ENCODE assay signal across 1 cellular context in the genomic region with DNA sequence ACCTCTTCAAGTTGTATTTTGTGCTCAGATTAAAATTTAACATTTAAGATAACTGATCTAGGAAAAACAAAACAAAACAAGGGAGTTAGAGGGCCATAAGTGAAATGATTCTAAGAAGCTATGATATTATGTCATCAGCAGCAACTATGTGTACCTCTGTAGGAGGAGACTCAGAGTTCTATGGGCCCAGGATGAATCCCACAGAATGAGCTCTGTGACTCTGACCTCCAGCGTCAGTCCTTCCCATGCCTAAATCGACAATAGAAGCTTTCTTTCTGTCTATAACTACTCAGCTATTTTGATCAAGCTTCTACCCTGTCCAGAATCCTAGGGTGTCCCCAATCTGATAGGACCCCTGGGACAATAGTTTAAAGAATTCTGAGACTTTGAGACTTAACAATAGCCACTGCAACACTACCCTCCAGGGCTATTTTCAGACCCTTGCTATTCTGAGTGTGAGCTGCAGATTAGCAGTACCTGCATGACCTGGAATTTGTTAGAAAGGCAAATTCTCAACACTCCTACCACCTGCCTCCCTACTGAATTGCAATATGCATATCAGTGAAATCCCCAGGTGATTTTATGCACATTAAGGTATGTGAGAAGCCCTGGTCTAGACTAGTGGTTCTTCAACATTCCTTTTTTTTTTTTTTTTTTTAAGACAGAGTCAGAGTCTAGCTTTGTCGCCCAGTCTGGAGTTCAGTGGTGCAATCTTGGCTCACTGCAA.
A peak's percentile ranks its signal among the peaks of the same experiment; 100 is the strongest.
TF ChIP-seq lines count a peak whose summit lies in the region.

No MANE protein-coding gene starts in this region.

TF ChIP-seq in WTC11, 78 proteins besides CTCF, POLR2A, EP300 and RAD21 (continued from another document):
- TF ChIP-seq, protein P1, sequence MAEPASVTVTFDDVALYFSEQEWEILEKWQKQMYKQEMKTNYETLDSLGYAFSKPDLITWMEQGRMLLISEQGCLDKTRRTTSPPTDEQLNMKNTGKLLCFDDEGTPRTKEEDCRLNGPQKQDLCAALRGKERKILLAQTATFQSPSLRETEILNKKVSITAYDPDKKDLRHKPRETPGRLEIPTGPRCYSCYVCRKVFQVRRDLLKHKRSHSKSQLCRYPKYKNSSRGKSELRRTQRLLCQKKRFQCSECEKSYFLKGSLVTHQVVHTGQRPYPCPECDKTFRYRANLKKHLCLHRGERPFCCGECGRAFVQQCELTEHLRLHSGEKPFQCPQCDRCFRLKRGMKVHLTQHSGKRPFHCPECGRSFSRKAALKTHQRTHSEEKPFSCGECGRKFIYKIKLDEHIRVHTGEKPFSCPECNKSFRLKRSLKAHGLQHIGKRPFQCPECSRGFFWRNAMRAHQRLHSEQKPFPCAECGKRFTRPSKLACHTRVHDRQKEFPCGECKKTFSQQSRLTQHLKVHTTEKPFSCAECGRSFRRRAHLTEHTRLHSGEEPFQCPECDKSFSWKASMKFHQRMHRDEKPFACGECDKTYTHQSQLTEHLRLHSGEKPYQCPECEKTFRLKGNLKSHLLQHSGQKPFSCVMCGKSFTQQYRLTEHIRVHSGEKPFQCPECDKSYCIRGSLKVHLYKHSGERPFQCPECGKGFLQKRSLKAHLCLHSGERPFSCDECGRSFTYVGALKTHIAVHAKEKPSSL (CRISPR knock-in tag; conservative IDR thresholded peaks at IDR 0.05) = no peak
- TF ChIP-seq, protein P2, sequence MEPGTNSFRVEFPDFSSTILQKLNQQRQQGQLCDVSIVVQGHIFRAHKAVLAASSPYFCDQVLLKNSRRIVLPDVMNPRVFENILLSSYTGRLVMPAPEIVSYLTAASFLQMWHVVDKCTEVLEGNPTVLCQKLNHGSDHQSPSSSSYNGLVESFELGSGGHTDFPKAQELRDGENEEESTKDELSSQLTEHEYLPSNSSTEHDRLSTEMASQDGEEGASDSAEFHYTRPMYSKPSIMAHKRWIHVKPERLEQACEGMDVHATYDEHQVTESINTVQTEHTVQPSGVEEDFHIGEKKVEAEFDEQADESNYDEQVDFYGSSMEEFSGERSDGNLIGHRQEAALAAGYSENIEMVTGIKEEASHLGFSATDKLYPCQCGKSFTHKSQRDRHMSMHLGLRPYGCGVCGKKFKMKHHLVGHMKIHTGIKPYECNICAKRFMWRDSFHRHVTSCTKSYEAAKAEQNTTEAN (CRISPR knock-in tag; IDR thresholded peaks at IDR 0.05) = peak; percentile 63; the same call in 1 of the 2 replicates
- TF ChIP-seq, protein P3, sequence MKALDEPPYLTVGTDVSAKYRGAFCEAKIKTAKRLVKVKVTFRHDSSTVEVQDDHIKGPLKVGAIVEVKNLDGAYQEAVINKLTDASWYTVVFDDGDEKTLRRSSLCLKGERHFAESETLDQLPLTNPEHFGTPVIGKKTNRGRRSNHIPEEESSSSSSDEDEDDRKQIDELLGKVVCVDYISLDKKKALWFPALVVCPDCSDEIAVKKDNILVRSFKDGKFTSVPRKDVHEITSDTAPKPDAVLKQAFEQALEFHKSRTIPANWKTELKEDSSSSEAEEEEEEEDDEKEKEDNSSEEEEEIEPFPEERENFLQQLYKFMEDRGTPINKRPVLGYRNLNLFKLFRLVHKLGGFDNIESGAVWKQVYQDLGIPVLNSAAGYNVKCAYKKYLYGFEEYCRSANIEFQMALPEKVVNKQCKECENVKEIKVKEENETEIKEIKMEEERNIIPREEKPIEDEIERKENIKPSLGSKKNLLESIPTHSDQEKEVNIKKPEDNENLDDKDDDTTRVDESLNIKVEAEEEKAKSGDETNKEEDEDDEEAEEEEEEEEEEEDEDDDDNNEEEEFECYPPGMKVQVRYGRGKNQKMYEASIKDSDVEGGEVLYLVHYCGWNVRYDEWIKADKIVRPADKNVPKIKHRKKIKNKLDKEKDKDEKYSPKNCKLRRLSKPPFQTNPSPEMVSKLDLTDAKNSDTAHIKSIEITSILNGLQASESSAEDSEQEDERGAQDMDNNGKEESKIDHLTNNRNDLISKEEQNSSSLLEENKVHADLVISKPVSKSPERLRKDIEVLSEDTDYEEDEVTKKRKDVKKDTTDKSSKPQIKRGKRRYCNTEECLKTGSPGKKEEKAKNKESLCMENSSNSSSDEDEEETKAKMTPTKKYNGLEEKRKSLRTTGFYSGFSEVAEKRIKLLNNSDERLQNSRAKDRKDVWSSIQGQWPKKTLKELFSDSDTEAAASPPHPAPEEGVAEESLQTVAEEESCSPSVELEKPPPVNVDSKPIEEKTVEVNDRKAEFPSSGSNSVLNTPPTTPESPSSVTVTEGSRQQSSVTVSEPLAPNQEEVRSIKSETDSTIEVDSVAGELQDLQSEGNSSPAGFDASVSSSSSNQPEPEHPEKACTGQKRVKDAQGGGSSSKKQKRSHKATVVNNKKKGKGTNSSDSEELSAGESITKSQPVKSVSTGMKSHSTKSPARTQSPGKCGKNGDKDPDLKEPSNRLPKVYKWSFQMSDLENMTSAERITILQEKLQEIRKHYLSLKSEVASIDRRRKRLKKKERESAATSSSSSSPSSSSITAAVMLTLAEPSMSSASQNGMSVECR (CRISPR knock-in tag; IDR thresholded peaks at IDR 0.05; ENCODE audit: borderline replicate concordance) = no peak
- TF ChIP-seq TP53 (CRISPR knock-in tag; IDR thresholded peaks at IDR 0.05) (no peak), ZNF671 (CRISPR knock-in tag; IDR thresholded peaks at IDR 0.05) (no peak), FOXK1 (CRISPR knock-in tag; IDR thresholded peaks at IDR 0.05) (peak; percentile 55), ZNF232 (CRISPR knock-in tag; IDR thresholded peaks at IDR 0.05) (0 out of 2 replicates have a peak, but pooled peaks have one; percentile 33), ZNF416 (CRISPR knock-in tag; IDR thresholded peaks at IDR 0.05) (no peak), TEAD1 (CRISPR knock-in tag; IDR thresholded peaks at IDR 0.05) (peak; percentile 79; the same call in 1 of the 2 replicates), SMAD3 (CRISPR knock-in tag; IDR thresholded peaks at IDR 0.05; ENCODE audit: borderline replicate concordance) (no peak), CREM (CRISPR knock-in tag; IDR thresholded peaks at IDR 0.05) (peak; percentile 34; the same call in 1 of the 2 replicates), ETV6 (CRISPR knock-in tag; IDR thresholded peaks at IDR 0.05) (peak; percentile 55; the same call in 1 of the 2 replicates)
- TF ChIP-seq, protein P4, sequence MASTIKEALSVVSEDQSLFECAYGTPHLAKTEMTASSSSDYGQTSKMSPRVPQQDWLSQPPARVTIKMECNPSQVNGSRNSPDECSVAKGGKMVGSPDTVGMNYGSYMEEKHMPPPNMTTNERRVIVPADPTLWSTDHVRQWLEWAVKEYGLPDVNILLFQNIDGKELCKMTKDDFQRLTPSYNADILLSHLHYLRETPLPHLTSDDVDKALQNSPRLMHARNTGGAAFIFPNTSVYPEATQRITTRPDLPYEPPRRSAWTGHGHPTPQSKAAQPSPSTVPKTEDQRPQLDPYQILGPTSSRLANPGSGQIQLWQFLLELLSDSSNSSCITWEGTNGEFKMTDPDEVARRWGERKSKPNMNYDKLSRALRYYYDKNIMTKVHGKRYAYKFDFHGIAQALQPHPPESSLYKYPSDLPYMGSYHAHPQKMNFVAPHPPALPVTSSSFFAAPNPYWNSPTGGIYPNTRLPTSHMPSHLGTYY (CRISPR knock-in tag; IDR thresholded peaks at IDR 0.05) = no peak
- TF ChIP-seq, protein P5, sequence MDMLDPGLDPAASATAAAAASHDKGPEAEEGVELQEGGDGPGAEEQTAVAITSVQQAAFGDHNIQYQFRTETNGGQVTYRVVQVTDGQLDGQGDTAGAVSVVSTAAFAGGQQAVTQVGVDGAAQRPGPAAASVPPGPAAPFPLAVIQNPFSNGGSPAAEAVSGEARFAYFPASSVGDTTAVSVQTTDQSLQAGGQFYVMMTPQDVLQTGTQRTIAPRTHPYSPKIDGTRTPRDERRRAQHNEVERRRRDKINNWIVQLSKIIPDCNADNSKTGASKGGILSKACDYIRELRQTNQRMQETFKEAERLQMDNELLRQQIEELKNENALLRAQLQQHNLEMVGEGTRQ (CRISPR knock-in tag; IDR thresholded peaks at IDR 0.05) = 0 out of 2 replicates have a peak, but pooled peaks have one; percentile 19
- TF ChIP-seq, protein P6, sequence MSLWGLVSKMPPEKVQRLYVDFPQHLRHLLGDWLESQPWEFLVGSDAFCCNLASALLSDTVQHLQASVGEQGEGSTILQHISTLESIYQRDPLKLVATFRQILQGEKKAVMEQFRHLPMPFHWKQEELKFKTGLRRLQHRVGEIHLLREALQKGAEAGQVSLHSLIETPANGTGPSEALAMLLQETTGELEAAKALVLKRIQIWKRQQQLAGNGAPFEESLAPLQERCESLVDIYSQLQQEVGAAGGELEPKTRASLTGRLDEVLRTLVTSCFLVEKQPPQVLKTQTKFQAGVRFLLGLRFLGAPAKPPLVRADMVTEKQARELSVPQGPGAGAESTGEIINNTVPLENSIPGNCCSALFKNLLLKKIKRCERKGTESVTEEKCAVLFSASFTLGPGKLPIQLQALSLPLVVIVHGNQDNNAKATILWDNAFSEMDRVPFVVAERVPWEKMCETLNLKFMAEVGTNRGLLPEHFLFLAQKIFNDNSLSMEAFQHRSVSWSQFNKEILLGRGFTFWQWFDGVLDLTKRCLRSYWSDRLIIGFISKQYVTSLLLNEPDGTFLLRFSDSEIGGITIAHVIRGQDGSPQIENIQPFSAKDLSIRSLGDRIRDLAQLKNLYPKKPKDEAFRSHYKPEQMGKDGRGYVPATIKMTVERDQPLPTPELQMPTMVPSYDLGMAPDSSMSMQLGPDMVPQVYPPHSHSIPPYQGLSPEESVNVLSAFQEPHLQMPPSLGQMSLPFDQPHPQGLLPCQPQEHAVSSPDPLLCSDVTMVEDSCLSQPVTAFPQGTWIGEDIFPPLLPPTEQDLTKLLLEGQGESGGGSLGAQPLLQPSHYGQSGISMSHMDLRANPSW (CRISPR knock-in tag; conservative IDR thresholded peaks at IDR 0.05; ENCODE audit: low read depth) = no peak
- TF ChIP-seq, protein P7, sequence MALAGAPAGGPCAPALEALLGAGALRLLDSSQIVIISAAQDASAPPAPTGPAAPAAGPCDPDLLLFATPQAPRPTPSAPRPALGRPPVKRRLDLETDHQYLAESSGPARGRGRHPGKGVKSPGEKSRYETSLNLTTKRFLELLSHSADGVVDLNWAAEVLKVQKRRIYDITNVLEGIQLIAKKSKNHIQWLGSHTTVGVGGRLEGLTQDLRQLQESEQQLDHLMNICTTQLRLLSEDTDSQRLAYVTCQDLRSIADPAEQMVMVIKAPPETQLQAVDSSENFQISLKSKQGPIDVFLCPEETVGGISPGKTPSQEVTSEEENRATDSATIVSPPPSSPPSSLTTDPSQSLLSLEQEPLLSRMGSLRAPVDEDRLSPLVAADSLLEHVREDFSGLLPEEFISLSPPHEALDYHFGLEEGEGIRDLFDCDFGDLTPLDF (CRISPR knock-in tag; IDR thresholded peaks at IDR 0.05) = no peak
- TF ChIP-seq, protein P8, sequence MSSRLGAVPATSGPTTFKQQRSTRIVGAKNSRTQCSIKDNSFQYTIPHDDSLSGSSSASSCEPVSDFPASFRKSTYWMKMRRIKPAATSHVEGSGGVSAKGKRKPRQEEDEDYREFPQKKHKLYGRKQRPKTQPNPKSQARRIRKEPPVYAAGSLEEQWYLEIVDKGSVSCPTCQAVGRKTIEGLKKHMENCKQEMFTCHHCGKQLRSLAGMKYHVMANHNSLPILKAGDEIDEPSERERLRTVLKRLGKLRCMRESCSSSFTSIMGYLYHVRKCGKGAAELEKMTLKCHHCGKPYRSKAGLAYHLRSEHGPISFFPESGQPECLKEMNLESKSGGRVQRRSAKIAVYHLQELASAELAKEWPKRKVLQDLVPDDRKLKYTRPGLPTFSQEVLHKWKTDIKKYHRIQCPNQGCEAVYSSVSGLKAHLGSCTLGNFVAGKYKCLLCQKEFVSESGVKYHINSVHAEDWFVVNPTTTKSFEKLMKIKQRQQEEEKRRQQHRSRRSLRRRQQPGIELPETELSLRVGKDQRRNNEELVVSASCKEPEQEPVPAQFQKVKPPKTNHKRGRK (CRISPR knock-in tag; IDR thresholded peaks at IDR 0.05; ENCODE audit: borderline replicate concordance) = no peak
TF ChIP-seq in WTC11: peak in this region for 7.
